Comparison of ENCODE assay signal across 1 cellular context in genomic region chr9:116450378-116451139, GRCh38.
TF ChIP-seq lines count a peak whose summit lies in the region.

No MANE protein-coding gene starts in this region.

TF ChIP-seq in HepG2, 621 proteins besides CTCF, POLR2A, EP300 and RAD21 (continued from another document):
- TF ChIP-seq MYPOP (CRISPR knock-in tag; IDR thresholded peaks at IDR 0.05) (no peak), ZNF788 (CRISPR knock-in tag; IDR thresholded peaks at IDR 0.05; ENCODE audit: borderline replicate concordance) (no peak), SUZ12 (IDR thresholded peaks at IDR 0.05; ENCODE audit: low read depth, low read length) (no peak), AGO1 (IDR thresholded peaks at IDR 0.05; ENCODE audit: low read depth, low read length, poor library complexity, severe bottlenecking) (no peak), THAP7 (CRISPR knock-in tag; IDR thresholded peaks at IDR 0.05) (no peak), ARID4A (CRISPR knock-in tag; IDR thresholded peaks at IDR 0.05; ENCODE audit: borderline replicate concordance) (no peak)
